8 cellular contexts compared by ENCODE assay signal in genomic region chr14:67618617-67619063, GRCh38.
A peak's percentile ranks its signal among the peaks of the same experiment; 100 is the strongest.
DNase-seq lines count a peak whose midpoint lies in the region; ATAC-seq, FAIRE-seq and TF ChIP-seq lines count a peak whose summit lies in the region.

No MANE protein-coding gene starts in this region.

- peaks cover 45% of the 10 kb centered on the region for H3K4me1 Mint-ChIP-seq in stimulated activated naive CD8-positive, alpha-beta T cell treated with anti-CD3 and anti-CD28 coated beads, Interleukin-15, amount 100 ng/mL, for 72 hours

- no peak overlapping the region for H3K4me3 ChIP-seq in RWPE2 (ENCODE audit: severe bottlenecking)

- no peaks in the 10 kb centered on the region for H3K36me3 ChIP-seq in RWPE2 (ENCODE audit: low read depth)

- peaks cover 16% of the 10 kb centered on the region for H3K27me3 Mint-ChIP-seq in stimulated activated naive CD8-positive, alpha-beta T cell treated with anti-CD3 and anti-CD28 coated beads, Interleukin-15, amount 100 ng/mL, for 72 hours

- in situ Hi-C loops in T47D (cut with HindIII; ENCODE audit: low pct_unique_long_range_greater_than_20kb, low sequenced_read_pairs), result no loop called here

- ATAC-seq in RWPE2 (ENCODE audit: low read depth) (peak; percentile 26), GM21717 (IDR thresholded peaks at IDR 0.05; ENCODE audit: unreplicated experiment) (no peak)
- ATAC-seq in stimulated activated naive CD8-positive, alpha-beta T cell treated with anti-CD3 and anti-CD28 coated beads, Interleukin-15, amount 100 ng/mL, for 72 hours, result peak; percentile 68

- TF ChIP-seq CTCF in RWPE2 (IDR thresholded peaks at IDR 0.05; ENCODE audit: poor library complexity, severe bottlenecking), result peak; percentile 96

- no peaks in the 10 kb centered on the region for H3K9me3 Mint-ChIP-seq in stimulated activated naive CD8-positive, alpha-beta T cell treated with anti-CD3 and anti-CD28 coated beads, Interleukin-15, amount 100 ng/mL, for 72 hours

- peak overlapping the region; percentile 38 to 79 for H3K4me3 Mint-ChIP-seq in stimulated activated naive CD8-positive, alpha-beta T cell treated with anti-CD3 and anti-CD28 coated beads, Interleukin-15, amount 100 ng/mL, for 72 hours

- FAIRE-seq in islet of Langerhans (lab: Jason Lieb, UNC), result peak; percentile 77

- H3K27ac Mint-ChIP-seq in stimulated activated naive CD8-positive, alpha-beta T cell treated with anti-CD3 and anti-CD28 coated beads, Interleukin-15, amount 100 ng/mL, for 72 hours, result peak overlapping the region; percentile 71 to 93

- no peaks in the 10 kb centered on the region for H3K9me3 ChIP-seq in RWPE2 (ENCODE audit: severe bottlenecking)

- no peaks in the 10 kb centered on the region for H3K27me3 ChIP-seq in RWPE2 (ENCODE audit: insufficient read depth, poor library complexity, severe bottlenecking)

- H3K27ac ChIP-seq in RWPE2 (ENCODE audit: poor library complexity, severe bottlenecking), result no peak overlapping the region

- DNase-seq in stimulated activated CD4-positive, alpha-beta T cell treated with anti-CD3 and anti-CD28 coated beads, Interleukin-4, amount 100 ng/mL, for 24 hours, result peak; percentile 17
- no peak for DNase-seq in stimulated activated CD4-positive, alpha-beta T cell treated with anti-CD3 and anti-CD28 coated beads, Interleukin-4, amount 100 ng/mL, for 4 hours
- peak; percentile 68 for DNase-seq in LoVo (ENCODE audit: low spot score)
- DNase-seq in RWPE2 (ENCODE audit: low spot score), result no peak
- DNase-seq in T47D (ENCODE audit: low read depth in 1 of 2, low spot score in 1 of 2), result peak; percentile 34 to 82
- peak; percentile 25 to 36 for DNase-seq in stimulated activated naive CD8-positive, alpha-beta T cell treated with anti-CD3 and anti-CD28 coated beads, Interleukin-15, amount 100 ng/mL, for 72 hours

- H3K4me1 ChIP-seq in RWPE2 (ENCODE audit: insufficient read depth, poor library complexity, severe bottlenecking), result peaks cover 26% of the 10 kb centered on the region

Comparison
In these comparisons a context has a peak if more than half of its experiments do, and no peak if none do; other contexts are left out.
1. DNase-seq: peak in stimulated activated CD4-positive, alpha-beta T cell treated with anti-CD3 and anti-CD28 coated beads, Interleukin-4, amount 100 ng/mL, for 24 hours (single experiment), LoVo (single experiment), T47D (2 of 2) and stimulated activated naive CD8-positive, alpha-beta T cell treated with anti-CD3 and anti-CD28 coated beads, Interleukin-15, amount 100 ng/mL, for 72 hours (2 of 2); none in stimulated activated CD4-positive, alpha-beta T cell treated with anti-CD3 and anti-CD28 coated beads, Interleukin-4, amount 100 ng/mL, for 4 hours (0 of 2) and RWPE2 (single experiment).